In genomic region chr1:186044079-186044685, GRCh38 we compare ENCODE assay signal across 1 cellular context.
TF ChIP-seq lines count a peak whose summit lies in the region.

No MANE protein-coding gene starts in this region.

TF ChIP-seq in K562, 482 proteins besides CTCF, POLR2A, EP300 and RAD21 (continued from another document):
- TF ChIP-seq HINFP (tag; conservative IDR thresholded peaks at IDR 0.05; ENCODE audit: low read depth): no peak
- TF ChIP-seq SOX6 (IDR thresholded peaks at IDR 0.05): 0 out of 2 replicates have a peak, but pooled peaks have one; percentile 12
- no peak for TF ChIP-seq ZNF165 (CRISPR knock-in tag; IDR thresholded peaks at IDR 0.05; ENCODE audit: borderline replicate concordance)
- no peak for TF ChIP-seq CREM (IDR thresholded peaks at IDR 0.05; ENCODE audit: low read depth)
- TF ChIP-seq ZNF431 (CRISPR knock-in tag; IDR thresholded peaks at IDR 0.05): no peak
- peak; percentile 22; the same call in 1 of the 2 replicates for TF ChIP-seq ARID1B (IDR thresholded peaks at IDR 0.05)
- TF ChIP-seq CBFA2T2 (conservative IDR thresholded peaks at IDR 0.05): peak; percentile 48; the same call in 1 of the 2 replicates
- TF ChIP-seq ETV1 (tag; conservative IDR thresholded peaks at IDR 0.05; ENCODE audit: low read depth): no peak
- peak; percentile 61 to 80 for TF ChIP-seq KDM1A (IDR thresholded peaks at IDR 0.05)
- TF ChIP-seq EP400 (IDR thresholded peaks at IDR 0.05): no peak
- no peak for TF ChIP-seq MIER1 (IDR thresholded peaks at IDR 0.05; ENCODE audit: low read depth)
- no peak for TF ChIP-seq PURB (CRISPR knock-in tag; IDR thresholded peaks at IDR 0.05; ENCODE audit: low read depth)
- no peak for TF ChIP-seq ZNF583 (CRISPR knock-in tag; IDR thresholded peaks at IDR 0.05)
- TF ChIP-seq GTF2A2 (tag; IDR thresholded peaks at IDR 0.05): no peak
- TF ChIP-seq ZNF584 (CRISPR knock-in tag; IDR thresholded peaks at IDR 0.05; ENCODE audit: low read depth): no peak
- TF ChIP-seq HCFC1 (IDR thresholded peaks at IDR 0.05; ENCODE audit: low read depth, low read length): no peak
- peak; percentile 83 for TF ChIP-seq TCF3 (CRISPR knock-in tag; IDR thresholded peaks at IDR 0.05)
- no peak for TF ChIP-seq GTF2F1 (IDR thresholded peaks at IDR 0.05; ENCODE audit: low read depth, low read length)
- no peak for TF ChIP-seq ZBTB11 (CRISPR knock-in tag; IDR thresholded peaks at IDR 0.05)
- no peak for TF ChIP-seq TEAD1 (CRISPR knock-in tag; IDR thresholded peaks at IDR 0.05)
- peak; percentile 71 for TF ChIP-seq CBFA2T3 (IDR thresholded peaks at IDR 0.05)
- TF ChIP-seq ZNF551 (CRISPR knock-in tag; IDR thresholded peaks at IDR 0.05): no peak
- TF ChIP-seq MXD1 (CRISPR knock-in tag; IDR thresholded peaks at IDR 0.05; ENCODE audit: borderline replicate concordance, poor library complexity, severe bottlenecking): no peak
- TF ChIP-seq TAL1 (IDR thresholded peaks at IDR 0.05): peak; percentile 43
- TF ChIP-seq CEBPG (CRISPR knock-in tag; IDR thresholded peaks at IDR 0.05): no peak
- no peak for TF ChIP-seq CEBPG (tag; conservative IDR thresholded peaks at IDR 0.05 in 1 of 2, IDR thresholded peaks at IDR 0.05 in 1 of 2)
- TF ChIP-seq TEAD4 (IDR thresholded peaks at IDR 0.05; ENCODE audit: low read length): 0 out of 2 replicates have a peak, but pooled peaks have one; percentile 29
- no peak for TF ChIP-seq TEAD4 (CRISPR knock-in tag; IDR thresholded peaks at IDR 0.05; ENCODE audit: borderline replicate concordance)
- peak in 1 of 2 experiments; percentile 68; a peak in 1 of 4 replicates for TF ChIP-seq RCOR1 (IDR thresholded peaks at IDR 0.05; ENCODE audit: borderline replicate concordance in 1 of 2, low read depth in 2 of 2, low read length in 2 of 2)
- no peak for TF ChIP-seq CHD4 (IDR thresholded peaks at IDR 0.05; ENCODE audit: insufficient read depth, insufficient replicate concordance, low read depth, low read length, poor library complexity, severe bottlenecking)
- no peak for TF ChIP-seq ZNF175 (CRISPR knock-in tag; IDR thresholded peaks at IDR 0.05; ENCODE audit: low read depth)
- no peak for TF ChIP-seq ZBTB9 (CRISPR knock-in tag; IDR thresholded peaks at IDR 0.05)
- no peak for TF ChIP-seq TRIM25 (IDR thresholded peaks at IDR 0.05; ENCODE audit: borderline replicate concordance)
- no peak for TF ChIP-seq IRF2 (CRISPR knock-in tag; IDR thresholded peaks at IDR 0.05)
